9 cellular contexts compared by ENCODE assay signal in genomic region chr1:74689800-74690696, GRCh38. TPM values are rescaled to one million over a fixed set of nuclear protein-coding genes. Genes with fewer than 3 reads are reported as not detected.
DNase-seq lines count a peak whose midpoint lies in the region; ATAC-seq and TF ChIP-seq lines count a peak whose summit lies in the region.
"Had no signal": no experiment of that assay in that cellular context is flagged by ENCODE, and none has a peak within 500 bp of the region (broad histone marks: within the 10 kb centered on the region; RNA-seq: fewer than 3 reads in every experiment).

No MANE protein-coding gene starts in this region.

- no peaks in the 10 kb centered on the region for H3K36me3 ChIP-seq in SK-N-SH (replicated peaks in 1 of 2; ENCODE audit: control insufficient read depth in 1 of 2, insufficient read depth in 2 of 2, low read length in 1 of 2)
- H3K36me3 ChIP-seq in right lobe of liver, result no peaks in the 10 kb centered on the region
- H3K36me3 ChIP-seq in suprapubic skin, result no peaks in the 10 kb centered on the region

- H3K4me1 ChIP-seq in SK-N-SH (ENCODE audit: control insufficient read depth in 1 of 2, insufficient read depth in 2 of 2, low read depth in 1 of 2, low read length in 1 of 2) (no peaks in the 10 kb centered on the region; a peak in 2 of 4 replicates), right lobe of liver (no peaks in the 10 kb centered on the region), suprapubic skin (no peaks in the 10 kb centered on the region)

- TF ChIP-seq CTCF in SK-N-SH (IDR thresholded peaks at IDR 0.05) (peak; percentile 91), right lobe of liver (IDR thresholded peaks at IDR 0.05) (peak; percentile 85 to 95 (median 89)), suprapubic skin (IDR thresholded peaks at IDR 0.05) (peak; percentile 17 to 64)

- POLR2A ChIA-PET in SK-N-SH (lab: Yijun Ruan, JAX), result no interaction called here

- intact Hi-C loops in right lobe of liver (cut with DNase I), result no loop called here

- ATAC-seq in GM21723 (IDR thresholded peaks at IDR 0.05; ENCODE audit: unreplicated experiment) (peak; percentile 87), right lobe of liver (peak; percentile 75 to 90 (median 84))

- no peaks in the 10 kb centered on the region for H3K9me3 ChIP-seq in SK-N-SH
- no peaks in the 10 kb centered on the region for H3K9me3 ChIP-seq in right lobe of liver
- no peaks in the 10 kb centered on the region for H3K9me3 ChIP-seq in suprapubic skin

- no peaks in the 10 kb centered on the region for H3F3A ChIP-seq in SK-N-SH (replicated peaks; ENCODE audit: insufficient read depth)

- WGBS in SK-N-SH (ENCODE audit: low lambda C conversion rate), result 21% methylated on average over 5 of the region's 5 CpGs
- 1% methylated on average over 5 of the region's 5 CpGs for WGBS in right lobe of liver (ENCODE audit: insufficient coverage, low coverage, low lambda C conversion rate, missing lambda C conversion rate)
- 3% methylated on average over 5 of the region's 5 CpGs for WGBS in suprapubic skin

- no peak overlapping the region for H3K9ac ChIP-seq in SK-N-SH

- peak; percentile 61 for DNase-seq in activated CD8-positive, alpha-beta memory T cell treated with anti-CD3 and anti-CD28 coated beads for 24 hours
- DNase-seq in activated CD8-positive, alpha-beta memory T cell treated with anti-CD3 and anti-CD28 coated beads, Interleukin-2, amount 50 U/mL, for 48 hours, result no peak
- peak; percentile 18 for DNase-seq in MV-4-11 (lab: John Stamatoyannopoulos, UW)
- DNase-seq in SK-N-SH, result peak; percentile 25
- DNase-seq in central memory CD4-positive, alpha-beta T cell, result peak; percentile 20
- DNase-seq in right lobe of liver, result no peak
- no peak for DNase-seq in suprapubic skin (ENCODE audit: low spot score in 2 of 2)

- H3K4me3 ChIP-seq in SK-N-SH (ENCODE audit: low read depth in 2 of 2, low read length in 1 of 2) (peak overlapping the region in 1 of 2 experiments; percentile 20; a peak in 1 of 4 replicates), right lobe of liver (no peak overlapping the region), suprapubic skin (no peak overlapping the region)

- H3K79me2 ChIP-seq in SK-N-SH (ENCODE audit: insufficient read depth), result no peaks in the 10 kb centered on the region

- CTCF ChIA-PET in SK-N-SH (lab: Yijun Ruan, JAX), result interaction anchor here (0.6 to 5.8 kb wide), 54 partner anchors 8 to 1862 kb away, joined by 3 to 55 read pairs (median 4); partner anchors contain the start of genes CRYZ, ERICH3, FPGT and LRRIQ3

- H4K20me1 ChIP-seq in SK-N-SH (ENCODE audit: insufficient read depth), result no peaks in the 10 kb centered on the region

- no peak for TF ChIP-seq EP300 in SK-N-SH (IDR thresholded peaks at IDR 0.05; ENCODE audit: borderline replicate concordance in 1 of 2, low read depth in 1 of 2, low read length in 1 of 2)
- no peak for TF ChIP-seq EP300 in suprapubic skin (IDR thresholded peaks at IDR 0.05)

- 0 out of 2 replicates have a peak overlapping the region, but pooled peaks have one; percentile 21 for H3K4me2 ChIP-seq in SK-N-SH

- H3K27me3 ChIP-seq in SK-N-SH (ENCODE audit: insufficient read depth) (no peaks in the 10 kb centered on the region), right lobe of liver (no peaks in the 10 kb centered on the region), suprapubic skin (no peaks in the 10 kb centered on the region)

- H3K27ac ChIP-seq in SK-N-SH (ENCODE audit: low read depth in 2 of 2, low read length in 1 of 2) (no peak overlapping the region), right lobe of liver (no peak overlapping the region), suprapubic skin (no peak overlapping the region)

- TF ChIP-seq POLR2A in right lobe of liver (IDR thresholded peaks at IDR 0.05), result no peak
- TF ChIP-seq POLR2A in suprapubic skin (IDR thresholded peaks at IDR 0.05), result no peak

- H2AFZ ChIP-seq in SK-N-SH (ENCODE audit: low read depth), result peak overlapping the region; percentile 39

- peak; percentile 97 for TF ChIP-seq RAD21 in SK-N-SH (IDR thresholded peaks at IDR 0.05; ENCODE audit: low read length)

- H3K9me2 ChIP-seq in SK-N-SH, result no peaks in the 10 kb centered on the region

TF ChIP-seq in SK-N-SH, 30 proteins besides CTCF, POLR2A, EP300 and RAD21:
- TF ChIP-seq FOXJ3 (CRISPR knock-in tag; IDR thresholded peaks at IDR 0.05) (no peak), SMC3 (IDR thresholded peaks at IDR 0.05; ENCODE audit: low read depth, low read length) (peak; percentile 85), GATA2 (CRISPR knock-in tag; IDR thresholded peaks at IDR 0.05) (peak; percentile 15; the same call in 1 of the 2 replicates)

RNA-seq across cellular contexts. Expression of gene ERICH3, which starts 16.5 kb away (rescaled TPM):
- not detected in 2 replicates for polyA plus RNA-seq in SK-N-SH (2012; rRNA removed)
- polyA plus RNA-seq in SK-N-SH (2012; cell fraction: cytosol; rRNA removed), result 0.01 and 0.03 TPM in 2 replicates
- polyA plus RNA-seq in SK-N-SH (2012; cell fraction: nucleus; rRNA removed), result 0.01 TPM in 1 of 2 replicates, not detected in the other
- under 1 TPM in 4 of 6 experiments, not detected in 2; 0.06 to 0.51 (median 0.14) TPM for total RNA-seq in right lobe of liver
- not detected for total RNA-seq in suprapubic skin
- total RNA-seq: lower leg skin had no signal

RNA-seq across cellular contexts. Expression of gene CRYZ, which starts 42.8 kb away (rescaled TPM):
- polyA plus RNA-seq in SK-N-SH (2012; rRNA removed), result 57.2 and 81.9 TPM in 2 replicates
- polyA plus RNA-seq in SK-N-SH (2012; cell fraction: cytosol; rRNA removed), result 76.0 and 85.5 TPM in 2 replicates
- 23.1 and 68.0 TPM in 2 replicates for polyA plus RNA-seq in SK-N-SH (2012; cell fraction: nucleus; rRNA removed)
- total RNA-seq in right lobe of liver (100 to 1,000 TPM; 127 to 177 (median 150) TPM), suprapubic skin (10 to 100 TPM; 18.7 to 39.1 (median 27.3) TPM)

RNA-seq across cellular contexts. Expression of gene TYW3, which starts 42.9 kb away (rescaled TPM):
- polyA plus RNA-seq in SK-N-SH (2012; rRNA removed), result 9.2 and 12.0 TPM in 2 replicates
- 15.3 and 18.9 TPM in 2 replicates for polyA plus RNA-seq in SK-N-SH (2012; cell fraction: cytosol; rRNA removed)
- polyA plus RNA-seq in SK-N-SH (2012; cell fraction: nucleus; rRNA removed), result 5.6 and 10.0 TPM in 2 replicates
- 10 to 100 TPM in 2 of 6 experiments, 1 to 10 TPM in 4; 7.4 to 10.8 (median 8.5) TPM for total RNA-seq in right lobe of liver
- total RNA-seq in suprapubic skin, result 10 to 100 TPM in 2 of 4 donors, 1 to 10 TPM in 2; 7.4 to 15.8 (median 11.0) TPM

Comparison
In these comparisons a context has a peak if more than half of its experiments do, and no peak if none do; other contexts are left out.
1. DNase-seq: peak in activated CD8-positive, alpha-beta memory T cell treated with anti-CD3 and anti-CD28 coated beads for 24 hours (single experiment), MV-4-11 (single experiment), SK-N-SH (single experiment) and central memory CD4-positive, alpha-beta T cell (single experiment); none in activated CD8-positive, alpha-beta memory T cell treated with anti-CD3 and anti-CD28 coated beads, Interleukin-2, amount 50 U/mL, for 48 hours (single experiment), right lobe of liver (0 of 3) and suprapubic skin (0 of 2).
2. CTCF ChIP-seq: peak in every context shown above with its lines; median percentile 91 in SK-N-SH; 89 in right lobe of liver; 40 in suprapubic skin.